8 cellular contexts compared by ENCODE assay signal in genomic region chr3:138187296-138188012, GRCh38. TPM values are rescaled to one million over a fixed set of nuclear protein-coding genes. Genes with fewer than 3 reads are reported as not detected.
DNase-seq lines count a peak whose midpoint lies in the region; ATAC-seq lines count a peak whose summit lies in the region.

ARMC8 (plus strand) TSS chr3:138187301; CDS start chr3:138187555, 254 bp downstream.

- ATAC-seq in HG02571 (IDR thresholded peaks at IDR 0.05; ENCODE audit: unreplicated experiment): peak; percentile 63
- ATAC-seq in activated CD4-positive, alpha-beta T cell treated with anti-CD3 and anti-CD28 coated beads for 36 hours: peak; percentile 43

- H2BK15ac ChIP-seq in mesendoderm (replicated peaks; ENCODE audit: low read depth): no peak within 1 kb of the TSS

- no peaks in the 10 kb centered on the region for H3K9me3 ChIP-seq in endocrine pancreas (ENCODE audit: control insufficient read depth, low read length)

- H3K27ac ChIP-seq in mesendoderm (ENCODE audit: low read depth, low read length) (peak within 1 kb of the TSS; percentile 25), temporal lobe (ENCODE audit: low read depth, low read length) (peak within 1 kb of the TSS; percentile 77)

- H3K4me3 Mint-ChIP-seq in activated CD4-positive, alpha-beta T cell treated with anti-CD3 and anti-CD28 coated beads for 36 hours: peak within 1 kb of the TSS; percentile 81

- H2AK5ac ChIP-seq in mesendoderm (ENCODE audit: low read length): no peak within 1 kb of the TSS

- H2BK120ac ChIP-seq in mesendoderm (ENCODE audit: low read depth, low read length): no peak within 1 kb of the TSS

- H3K18ac ChIP-seq in mesendoderm (ENCODE audit: low read length): peak within 1 kb of the TSS; percentile 77

- intact Hi-C loops in activated CD4-positive, alpha-beta T cell treated with anti-CD3 and anti-CD28 coated beads for 36 hours (cut with DNase I, micrococcal nuclease): loop anchor here (1.0 to 10.0 kb wide), 11 partner anchors 13 to 1435 kb away; partner anchors contain the start of genes CEP70 (in 2 of the 2), DBR1 (in 2 of the 2), ESYT3 (in 2 of the 2) and NME9 (in 2 of the 2)

- H3K36me3 ChIP-seq in endocrine pancreas (ENCODE audit: control insufficient read depth, insufficient read depth, low read length) (no peaks in the 10 kb centered on the region), mesendoderm (ENCODE audit: control insufficient read depth, insufficient read depth, low read length) (no peaks in the 10 kb centered on the region)

- H3K56ac ChIP-seq in mesendoderm (ENCODE audit: low read length): peak within 1 kb of the TSS; percentile 88

- no CpG with 5 or more reads among the region's 59 CpGs for WGBS in mesendoderm (ENCODE audit: extremely low coverage, insufficient coverage, low lambda C conversion rate)

- H3K27me3 Mint-ChIP-seq in activated CD4-positive, alpha-beta T cell treated with anti-CD3 and anti-CD28 coated beads for 36 hours: peaks cover 3% of the 10 kb centered on the region

- H3K27me3 ChIP-seq in endocrine pancreas (ENCODE audit: control insufficient read depth, insufficient read depth, low read length): no peaks in the 10 kb centered on the region
- no peaks in the 10 kb centered on the region for H3K27me3 ChIP-seq in mesendoderm (ENCODE audit: insufficient read depth, low read length, poor library complexity)

- peak within 1 kb of the TSS; percentile 95 for H3K23ac ChIP-seq in mesendoderm (ENCODE audit: low read length)

- H3K9ac ChIP-seq in endocrine pancreas (ENCODE audit: control insufficient read depth, insufficient read depth, low read length) (peak within 1 kb of the TSS; percentile 94), mesendoderm (ENCODE audit: low read length) (peak within 1 kb of the TSS; percentile 75)

- peak within 1 kb of the TSS; percentile 96 for H3K4me2 ChIP-seq in mesendoderm (ENCODE audit: low read length)

- H3K4me1 Mint-ChIP-seq in activated CD4-positive, alpha-beta T cell treated with anti-CD3 and anti-CD28 coated beads for 36 hours: peaks cover 28% of the 10 kb centered on the region

- H3K27ac Mint-ChIP-seq in activated CD4-positive, alpha-beta T cell treated with anti-CD3 and anti-CD28 coated beads for 36 hours: peak within 1 kb of the TSS; percentile 93

- H3K4me3 ChIP-seq in GM08714 (ENCODE audit: low read length) (peak within 1 kb of the TSS; percentile 88), endocrine pancreas (ENCODE audit: control insufficient read depth, insufficient read depth, low read length) (peak within 1 kb of the TSS; percentile 90), mesendoderm (ENCODE audit: low read length) (peak within 1 kb of the TSS; percentile 95)

- H3K79me2 ChIP-seq in mesendoderm (ENCODE audit: control insufficient read depth, insufficient read depth, low read length): peaks cover 35% of the 10 kb centered on the region

- peaks cover 13% of the 10 kb centered on the region for H3K36me3 Mint-ChIP-seq in activated CD4-positive, alpha-beta T cell treated with anti-CD3 and anti-CD28 coated beads for 36 hours (ENCODE audit: low read depth)

- POLR2A ChIA-PET in activated CD4-positive, alpha-beta T cell treated with anti-CD3 and anti-CD28 coated beads for 36 hours (lab: Charles Lee): interaction anchor here (0.6 to 2.9 kb wide), 3 partner anchors 10 to 95 kb away, joined by 3 to 25 read pairs (median 3); partner anchors contain the start of gene DBR1

- H3K9me3 Mint-ChIP-seq in activated CD4-positive, alpha-beta T cell treated with anti-CD3 and anti-CD28 coated beads for 36 hours (ENCODE audit: low read depth): no peaks in the 10 kb centered on the region

- no peak within 1 kb of the TSS for H4K5ac ChIP-seq in mesendoderm (ENCODE audit: low read length)

- DNase-seq in 8988T (peak; percentile 83), NCI-H1105 (lab: John Stamatoyannopoulos, UW) (peak; percentile 83), mesendoderm (peak; percentile 91)
- DNase-seq in activated CD4-positive, alpha-beta T cell treated with anti-CD3 and anti-CD28 coated beads for 36 hours: peak; percentile 56

- H4K8ac ChIP-seq in mesendoderm (ENCODE audit: low read depth, low read length): peak within 1 kb of the TSS; percentile 95

- peak within 1 kb of the TSS; percentile 5 for H3K4ac ChIP-seq in mesendoderm (ENCODE audit: low read depth, low read length)

- peaks cover 4% of the 10 kb centered on the region for H3K79me1 ChIP-seq in mesendoderm (ENCODE audit: low read length)

- H3K4me1 ChIP-seq in endocrine pancreas (ENCODE audit: control insufficient read depth, insufficient read depth, low read length) (peaks cover 17% of the 10 kb centered on the region), mesendoderm (ENCODE audit: control insufficient read depth, low read depth, low read length) (peaks cover 7% of the 10 kb centered on the region)

- CTCF ChIA-PET in activated CD4-positive, alpha-beta T cell treated with anti-CD3 and anti-CD28 coated beads for 36 hours (lab: Charles Lee): interaction anchor here (0.6 to 5.0 kb wide), 8 partner anchors 9 to 236 kb away, joined by 3 to 38 read pairs (median 3); partner anchors contain the start of gene DBR1

- peak within 1 kb of the TSS; percentile 76 for H2BK5ac ChIP-seq in mesendoderm (ENCODE audit: low read length)

RNA-seq across cellular contexts. Expression of gene ARMC8, which starts in this region (rescaled TPM):
- total RNA-seq in activated CD4-positive, alpha-beta T cell treated with anti-CD3 and anti-CD28 coated beads for 36 hours: 10 to 100 TPM; 38.3 to 46.2 TPM
- polyA plus RNA-seq in mesendoderm (2013, experiment 1 of 2): 43.7 TPM
- 40.9 TPM for polyA plus RNA-seq in mesendoderm (2013, experiment 2 of 2)
- total RNA-seq in temporal lobe: 53.6 TPM

Comparison
In these comparisons a context has a peak if more than half of its experiments do, and no peak if none do; other contexts are left out.
1. Peak in every context shown above with its lines: DNase-seq, ATAC-seq, H3K4me3 ChIP-seq and H3K27ac ChIP-seq.